1 cellular context compared by ENCODE assay signal in genomic region chr12:2890388-2891239, GRCh38.
TF ChIP-seq lines count a peak whose summit lies in the region.

TSS of gene TULP3 (plus strand) at chr12:2890891. CDS start at chr12:2890948, 57 bp downstream.

TF ChIP-seq in HEK293, 187 proteins besides CTCF, POLR2A, EP300 and RAD21 (continued from another document):
- TF ChIP-seq ZNF518A (tag by site-specific recombination; conservative IDR thresholded peaks at IDR 0.05; ENCODE audit: low read depth) (no peak), ZIC2 (tag by site-specific recombination; IDR thresholded peaks at IDR 0.05) (peak; percentile 63), GLI4 (tag by site-specific recombination; IDR thresholded peaks at IDR 0.05) (peak; percentile 76; the same call in 1 of the 2 replicates), KLF7 (tag by site-specific recombination; IDR thresholded peaks at IDR 0.05; ENCODE audit: borderline replicate concordance) (0 out of 2 replicates have a peak, but pooled peaks have one; percentile 10), ZSCAN4 (tag by site-specific recombination; IDR thresholded peaks at IDR 0.05) (peak; percentile 17; the same call in 1 of the 2 replicates), ZNF221 (tag by site-specific recombination; IDR thresholded peaks at IDR 0.05; ENCODE audit: borderline replicate concordance) (no peak), HOXC10 (CRISPR knock-in tag; IDR thresholded peaks at IDR 0.05) (no peak), ZNF629 (tag by site-specific recombination; IDR thresholded peaks at IDR 0.05) (peak; percentile 45; the same call in 1 of the 2 replicates), ZBTB17 (tag by site-specific recombination; IDR thresholded peaks at IDR 0.05) (0 out of 2 replicates have a peak, but pooled peaks have one; percentile 59), ZNF701 (tag by site-specific recombination; IDR thresholded peaks at IDR 0.05) (no peak), KLF9 (tag by site-specific recombination; IDR thresholded peaks at IDR 0.05; ENCODE audit: low read depth) (peak; percentile 67), KLF16 (tag by site-specific recombination; IDR thresholded peaks at IDR 0.05) (peak; percentile 66; the same call in 1 of the 2 replicates), ZFP69B (tag by site-specific recombination; IDR thresholded peaks at IDR 0.05) (peak; percentile 56; the same call in 1 of the 2 replicates)
